8 cellular contexts compared by ENCODE assay signal in the genomic region with DNA sequence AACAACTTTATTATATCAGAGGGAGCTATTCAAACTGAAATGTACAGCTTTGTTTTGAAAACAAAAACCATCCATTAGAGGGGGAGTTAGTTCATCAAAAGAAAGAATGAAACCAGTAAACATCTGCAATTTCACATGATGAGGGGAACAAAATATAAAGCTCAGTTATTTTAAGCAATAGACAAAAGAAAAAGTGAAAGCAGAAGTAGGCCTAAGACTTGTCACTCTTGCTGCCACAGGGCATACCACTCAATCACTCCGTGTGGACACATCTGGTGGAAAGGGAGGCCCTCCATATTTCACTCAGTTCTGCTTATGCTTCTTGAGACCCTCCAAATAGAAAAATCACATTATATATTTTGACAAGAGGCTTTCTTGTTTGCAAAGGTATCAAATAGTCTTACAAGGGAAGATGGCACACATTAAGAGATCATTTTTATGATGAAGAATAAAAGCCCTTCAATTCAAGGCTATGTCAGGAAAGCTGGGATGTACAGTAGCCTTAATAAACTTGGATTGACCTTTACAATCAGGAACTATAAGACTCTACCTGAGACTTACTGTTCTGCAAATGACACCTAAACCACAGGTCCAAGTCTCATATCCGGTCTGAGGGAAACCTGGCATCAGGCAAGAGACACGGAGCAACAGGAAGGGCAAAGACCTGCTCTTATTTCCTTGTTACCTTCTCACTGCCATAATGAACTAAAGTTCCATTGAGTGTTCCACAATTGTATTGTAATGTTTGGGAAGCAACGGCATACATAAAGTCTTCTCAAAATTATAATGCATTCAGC.
DNase-seq lines count a peak whose midpoint lies in the region; ATAC-seq and TF ChIP-seq lines count a peak whose summit lies in the region.

No MANE protein-coding gene starts in this region.

- no peaks in the 10 kb centered on the region for H3K36me3 Mint-ChIP-seq in activated T-helper 17 cell treated with anti-CD3 and anti-CD28 coated beads, Interleukin-2, amount 50 U/mL, for 72 hours (ENCODE audit: low read depth)
- no peaks in the 10 kb centered on the region for H3K36me3 Mint-ChIP-seq in mesothelial cell of epicardium

- TF ChIP-seq CTCF in GM12864 (IDR thresholded peaks at IDR 0.05; ENCODE audit: low read depth, low read length, missing control alignments), result no peak
- no peak for TF ChIP-seq CTCF in right atrium auricular region (IDR thresholded peaks at IDR 0.05)
- TF ChIP-seq CTCF in mesothelial cell of epicardium (IDR thresholded peaks at IDR 0.05; ENCODE audit: unreplicated experiment), result no peak

- no peaks in the 10 kb centered on the region for H3K27me3 Mint-ChIP-seq in activated T-helper 17 cell treated with anti-CD3 and anti-CD28 coated beads, Interleukin-2, amount 50 U/mL, for 72 hours
- no peaks in the 10 kb centered on the region for H3K27me3 Mint-ChIP-seq in mesothelial cell of epicardium (ENCODE audit: low read depth)

- H3K9me3 ChIP-seq in right atrium auricular region, result no peaks in the 10 kb centered on the region

- H3K4me3 ChIP-seq in GM12864 (ENCODE audit: low read depth, low read length), result no peak overlapping the region
- H3K4me3 ChIP-seq in right atrium auricular region, result no peak overlapping the region

- H3K36me3 ChIP-seq in right atrium auricular region, result no peaks in the 10 kb centered on the region

- H3K4me1 Mint-ChIP-seq in activated T-helper 17 cell treated with anti-CD3 and anti-CD28 coated beads, Interleukin-2, amount 50 U/mL, for 72 hours, result no peaks in the 10 kb centered on the region
- peaks cover 19% of the 10 kb centered on the region for H3K4me1 Mint-ChIP-seq in mesothelial cell of epicardium

- H3K27ac Mint-ChIP-seq in activated T-helper 17 cell treated with anti-CD3 and anti-CD28 coated beads, Interleukin-2, amount 50 U/mL, for 72 hours, result no peak overlapping the region
- no peak overlapping the region for H3K27ac Mint-ChIP-seq in mesothelial cell of epicardium

- H3K27ac ChIP-seq in right atrium auricular region, result no peak overlapping the region

- no peaks in the 10 kb centered on the region for H3K9me3 Mint-ChIP-seq in activated T-helper 17 cell treated with anti-CD3 and anti-CD28 coated beads, Interleukin-2, amount 50 U/mL, for 72 hours
- no peaks in the 10 kb centered on the region for H3K9me3 Mint-ChIP-seq in mesothelial cell of epicardium

- H3K4me3 Mint-ChIP-seq in activated T-helper 17 cell treated with anti-CD3 and anti-CD28 coated beads, Interleukin-2, amount 50 U/mL, for 72 hours, result peak overlapping the region; percentile 7
- no peak overlapping the region for H3K4me3 Mint-ChIP-seq in mesothelial cell of epicardium

- peak; percentile 90 for ATAC-seq in GM19463 (IDR thresholded peaks at IDR 0.05; ENCODE audit: unreplicated experiment)
- peak; percentile 86 for ATAC-seq in HG03139 (IDR thresholded peaks at IDR 0.05; ENCODE audit: unreplicated experiment)
- peak; percentile 32 for ATAC-seq in activated T-helper 17 cell treated with anti-CD3 and anti-CD28 coated beads, Interleukin-2, amount 50 U/mL, for 72 hours (replicated peaks)

- H3K27me3 ChIP-seq in right atrium auricular region, result no peaks in the 10 kb centered on the region

- H3K4me1 ChIP-seq in right atrium auricular region, result peaks cover 0 to 9% of the 10 kb centered on the region in 2 donors

- DNase-seq in GM12864 (ENCODE audit: low read depth), result peak; percentile 27
- no peak for DNase-seq in NCI-H1092 treated with DMSO at 0.1 percent for 48 hours (lab: John Stamatoyannopoulos, UW)
- DNase-seq in A172 (ENCODE audit: low spot score), result no peak
- DNase-seq in right atrium auricular region (ENCODE audit: low spot score), result no peak
- DNase-seq in mesothelial cell of epicardium (ENCODE audit: low spot score in 2 of 2, unreplicated experiment in 2 of 2), result no peak

Comparison
In these comparisons a context has a peak if more than half of its experiments do, and no peak if none do; other contexts are left out.
1. ATAC-seq: peak in every context shown above with its lines; median percentile 90 in GM19463; 86 in HG03139; 32 in activated T-helper 17 cell treated with anti-CD3 and anti-CD28 coated beads, Interleukin-2, amount 50 U/mL, for 72 hours.